In the genomic region with DNA sequence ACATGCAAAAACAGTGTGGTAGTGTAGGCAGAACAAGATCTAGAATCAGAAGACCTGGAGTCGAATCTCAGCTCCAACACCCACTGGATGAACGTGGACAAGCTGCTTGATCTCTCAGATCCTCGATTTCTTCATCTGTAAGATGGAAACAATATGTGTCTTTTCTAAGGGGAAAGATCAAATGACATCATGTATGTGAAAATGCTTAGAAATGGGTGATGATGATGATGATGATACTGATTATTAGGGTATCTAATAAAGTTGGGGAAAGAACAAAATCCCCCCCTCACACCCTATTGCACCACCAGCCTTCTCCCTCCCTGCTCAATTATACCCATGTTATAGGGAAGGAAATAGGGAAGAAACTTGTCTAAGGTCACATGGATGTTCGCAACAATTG, we compare ENCODE assay signal across 23 cellular contexts. TPM values are rescaled to one million over a fixed set of nuclear protein-coding genes. Genes with fewer than 3 reads are reported as not detected.
"Had no signal": no experiment of that assay in that cellular context is flagged by ENCODE, and none has a peak within 500 bp of the region (broad histone marks: within the 10 kb centered on the region; RNA-seq: fewer than 3 reads in every experiment).

No MANE protein-coding gene starts in this region.

- H3K9me3 ChIP-seq: breast epithelium had no signal

- H3K27me3 Mint-ChIP-seq: activated CD4-positive, alpha-beta memory T cell treated with anti-CD3 and anti-CD28 coated beads, Interleukin-2, amount 10 ng/mL, durations not matched to agents 7 days and 5 days; activated naive CD4-positive, alpha-beta T cell treated with anti-CD3 and anti-CD28 coated beads, Interleukin-2, amount 50 U/mL, for 24 hours; T-cell had no signal

- H3K27ac Mint-ChIP-seq: activated CD4-positive, alpha-beta memory T cell treated with anti-CD3 and anti-CD28 coated beads, Interleukin-2, amount 10 ng/mL, durations not matched to agents 7 days and 5 days; activated naive CD4-positive, alpha-beta T cell treated with anti-CD3 and anti-CD28 coated beads, Interleukin-2, amount 50 U/mL, for 24 hours had no signal

- H3K4me3 Mint-ChIP-seq: activated CD4-positive, alpha-beta memory T cell treated with anti-CD3 and anti-CD28 coated beads, Interleukin-2, amount 10 ng/mL, durations not matched to agents 7 days and 5 days; activated naive CD4-positive, alpha-beta T cell treated with anti-CD3 and anti-CD28 coated beads, Interleukin-2, amount 50 U/mL, for 24 hours; T-cell had no signal

- H3K9me3 Mint-ChIP-seq: activated CD4-positive, alpha-beta memory T cell treated with anti-CD3 and anti-CD28 coated beads, Interleukin-2, amount 10 ng/mL, durations not matched to agents 7 days and 5 days; activated naive CD4-positive, alpha-beta T cell treated with anti-CD3 and anti-CD28 coated beads, Interleukin-2, amount 50 U/mL, for 24 hours; T-cell had no signal

- ATAC-seq: Panc1, Right ventricle myocardium inferior, T-cell had no signal

- H3K27me3 ChIP-seq: breast epithelium had no signal

- H3K4me1 ChIP-seq: breast epithelium had no signal

- DNase-seq: activated CD4-positive, alpha-beta memory T cell treated with anti-CD3 and anti-CD28 coated beads, Interleukin-2, amount 10 ng/mL, durations not matched to agents 7 days and 5 days; activated CD4-positive, alpha-beta T cell treated with anti-CD3 and anti-CD28 coated beads, Interleukin-2, amount 50 U/mL, for 1 hour; activated CD4-positive, CD25-positive, alpha-beta regulatory T cell; activated CD8-positive, alpha-beta memory T cell treated with anti-CD3 and anti-CD28 coated beads, Interleukin-2, amount 50 U/mL, for 48 hours; activated T-cell treated with anti-CD3 and anti-CD28 coated beads, Interleukin-2, amount 50 U/mL, for 1 hour; anterior cingulate cortex; MM.1S; NCI-H1105; NCI-H1436; NCI-H1694 treated with DMSO at 0.1 percent for 48 hours; NCI-H2029 treated with DMSO at 0.1 percent for 48 hours; NCI-H345; NCI-H510A; NCI-H69; NK-92 treated with Interleukin-12 subunit alpha and Interleukin-12 subunit beta, amount 100 ng/mL, for 24 hours; OCI-M1; RPMI8226; T-cell had no signal

- H3K27ac ChIP-seq: breast epithelium, SK-N-MC had no signal

- H3K4me3 ChIP-seq: breast epithelium, SK-N-MC had no signal

- H3K36me3 ChIP-seq: breast epithelium had no signal

RNA-seq across cellular contexts. Expression of a gene that starts 54.1 kb away (rescaled TPM):
- total RNA-seq: breast epithelium, Right ventricle myocardium inferior had no signal
